Comparison of ENCODE assay signal across 8 cellular contexts in genomic region chr17:63434951-63435571, GRCh38. TPM values are rescaled to one million over a fixed set of nuclear protein-coding genes. Genes with fewer than 3 reads are reported as not detected.
DNase-seq lines count a peak whose midpoint lies in the region; ATAC-seq and TF ChIP-seq lines count a peak whose summit lies in the region.

No MANE protein-coding gene starts in this region.

- H3K27ac ChIP-seq in A673 (ENCODE audit: low read depth, low read length, poor library complexity, severe bottlenecking), result peak overlapping the region; percentile 76
- no peak overlapping the region for H3K27ac ChIP-seq in HEK293 (ENCODE audit: extremely low read depth, low read depth, low read length)
- peak overlapping the region; percentile 44 to 74 (median 57) for H3K27ac ChIP-seq in esophagus muscularis mucosa (replicated peaks in 1 of 4)

- TF ChIP-seq POLR2A in esophagus muscularis mucosa (IDR thresholded peaks at IDR 0.05; ENCODE audit: low read depth), result no peak

- H3K27me3 ChIP-seq in A673 (replicated peaks; ENCODE audit: insufficient read depth, low read depth, low read length, poor library complexity), result no peaks in the 10 kb centered on the region
- H3K27me3 ChIP-seq in esophagus muscularis mucosa, result peaks cover 0 to 9% (median 0%) of the 10 kb centered on the region in 4 donors

- intact Hi-C loops in A673 (cut with micrococcal nuclease; ENCODE audit: unreplicated experiment), result loop anchor here (2.0 kb wide), 1 partner anchor 44 kb away; no protein-coding TSS in a partner anchor
- intact Hi-C loops in esophagus muscularis mucosa (cut with DNase I), result loop anchor here (5.0 kb wide), 1 partner anchor 42 kb away; the partner anchor contains the start of gene ACE

- no TSS peak for BruUV-seq in A673 (replicated peaks; lab: Mats Ljungman, UMichigan)

- H3K4me3 ChIP-seq in A673 (ENCODE audit: low read depth, low read length, poor library complexity, severe bottlenecking) (peak overlapping the region; percentile 23), HEK293 (ENCODE audit: low read depth, low read length) (no peak overlapping the region), esophagus muscularis mucosa (no peak overlapping the region)

- TF ChIP-seq EP300 in esophagus muscularis mucosa (IDR thresholded peaks at IDR 0.05), result no peak

- ATAC-seq in GM21528 (IDR thresholded peaks at IDR 0.05; ENCODE audit: low FRiP score, unreplicated experiment) (no peak), HG03139 (IDR thresholded peaks at IDR 0.05; ENCODE audit: unreplicated experiment) (no peak)

- 84% methylated on average over 19 of the region's 25 CpGs for WGBS in esophagus muscularis mucosa

- DNase-seq in A673 (ENCODE audit: low spot score) (peak; percentile 90), UCSD-AML1 (lab: John Stamatoyannopoulos, UW; ENCODE audit: unreplicated experiment) (peak; percentile 56), esophagus muscularis mucosa (ENCODE audit: extremely low spot score) (no peak), occipital lobe (lab: John Stamatoyannopoulos, UW) (peak; percentile 83), mesenteric fat pad (ENCODE audit: low spot score) (no peak)

- H3K9me3 ChIP-seq in A673 (ENCODE audit: low read depth, low read length, poor library complexity, severe bottlenecking) (no peaks in the 10 kb centered on the region), HEK293 (ENCODE audit: control insufficient read depth, insufficient read depth, low read depth, low read length) (no peaks in the 10 kb centered on the region), esophagus muscularis mucosa (no peaks in the 10 kb centered on the region)

- POLR2A ChIA-PET in A673 (lab: Charles Lee; ENCODE audit: low non-redundant PET), result no interaction called here
- POLR2A ChIA-PET in HEK293 (lab: Yijun Ruan, JAX), result interaction anchor here (0.6 to 1.0 kb wide), 2 partner anchors 10 to 169 kb away, joined by 3 to 4 read pairs; no protein-coding TSS in a partner anchor

- TF ChIP-seq CTCF in A673 (conservative IDR thresholded peaks at IDR 0.05; ENCODE audit: low read depth, low read length) (peak; percentile 49), HEK293 (tag by site-specific recombination; IDR thresholded peaks at IDR 0.05) (no peak), esophagus muscularis mucosa (IDR thresholded peaks at IDR 0.05) (no peak)

- H3K4me1 ChIP-seq in A673 (ENCODE audit: insufficient read depth, low read length, poor library complexity, severe bottlenecking) (peaks cover 27% of the 10 kb centered on the region), HEK293 (ENCODE audit: control insufficient read depth, insufficient read depth, low read length) (no peaks in the 10 kb centered on the region; the same call in 1 of the 2 replicates), esophagus muscularis mucosa (peaks cover 41 to 67% (median 66%) of the 10 kb centered on the region in 4 donors)

- H3K36me3 ChIP-seq in A673 (ENCODE audit: insufficient read depth, low read length, poor library complexity, severe bottlenecking) (no peaks in the 10 kb centered on the region), HEK293 (ENCODE audit: control insufficient read depth in 2 of 2, insufficient read depth in 1 of 2, low read length in 2 of 2) (peaks cover 0 to 6% of the 10 kb centered on the region in 2 experiments; a peak in 1 of 3 replicates), esophagus muscularis mucosa (peaks cover 0 to 4% (median 0%) of the 10 kb centered on the region in 4 donors)

- CTCF ChIA-PET in A673 (lab: Charles Lee), result interaction anchor here (0.6 to 2.0 kb wide), 5 partner anchors 9 to 771 kb away, joined by 3 to 11 read pairs (median 5); partner anchors contain the start of gene CYB561
- CTCF ChIA-PET in HEK293 (lab: Yijun Ruan, JAX), result interaction anchor here (0.5 to 8.8 kb wide), 12 partner anchors 8 to 405 kb away, joined by 3 to 74 read pairs (median 4); partner anchors contain the start of gene ACE

TF ChIP-seq in HEK293, 187 proteins besides CTCF, POLR2A, EP300 and RAD21:
- TF ChIP-seq ZSCAN23 (tag by site-specific recombination; IDR thresholded peaks at IDR 0.05), result no peak
- no peak for TF ChIP-seq SETDB1 (IDR thresholded peaks at IDR 0.05; ENCODE audit: insufficient read length, low read length)
- peak; percentile 66 for TF ChIP-seq ZBTB8A (tag by site-specific recombination; IDR thresholded peaks at IDR 0.05)
- peak; percentile 49 for TF ChIP-seq ZFHX2 (tag by site-specific recombination; conservative IDR thresholded peaks at IDR 0.05)
- TF ChIP-seq ZSCAN4 (tag by site-specific recombination; IDR thresholded peaks at IDR 0.05), result 0 out of 2 replicates have a peak, but pooled peaks have one; percentile 9
- no peak for TF ChIP-seq ZNF645 (tag by site-specific recombination; IDR thresholded peaks at IDR 0.05)
- TF ChIP-seq ZBTB48 (tag by site-specific recombination; IDR thresholded peaks at IDR 0.05), result peak; percentile 97
- TF ChIP-seq EGR2 (tag by site-specific recombination; IDR thresholded peaks at IDR 0.05; ENCODE audit: low read depth), result peak; percentile 21; the same call in 1 of the 2 replicates

RNA-seq across cellular contexts. Expression of gene CYB561, which starts 11.0 kb away (rescaled TPM):
- total RNA-seq in A673 (2021), result 28.8 and 29.1 TPM in 2 replicates
- 10 to 100 TPM in 3 of 4 donors, 1 to 10 TPM in 1; 8.8 to 17.0 (median 13.2) TPM for total RNA-seq in esophagus muscularis mucosa
- total RNA-seq in occipital lobe, result 21.7 TPM
- total RNA-seq in mesenteric fat pad, result 26.7 TPM

RNA-seq across cellular contexts. Expression of gene ACE, which starts 41.8 kb away (rescaled TPM):
- total RNA-seq in A673 (2021) (2.1 and 2.6 TPM in 2 replicates), esophagus muscularis mucosa (1 to 10 TPM; 2.5 to 9.6 (median 4.9) TPM), occipital lobe (5.3 TPM), mesenteric fat pad (14.1 TPM)

Comparison
In these comparisons a context has a peak if more than half of its experiments do, and no peak if none do; other contexts are left out.
1. DNase-seq: peak in A673 (single experiment), UCSD-AML1 (single experiment) and occipital lobe (single experiment); none in esophagus muscularis mucosa (single experiment) and mesenteric fat pad (single experiment).